13 cellular contexts compared by ENCODE assay signal in genomic region chr14:81473456-81474155, GRCh38.
DNase-seq lines count a peak whose midpoint lies in the region; ATAC-seq, FAIRE-seq and TF ChIP-seq lines count a peak whose summit lies in the region.
"Had no signal": no experiment of that assay in that cellular context is flagged by ENCODE, and none has a peak within 500 bp of the region (broad histone marks: within the 10 kb centered on the region; RNA-seq: fewer than 3 reads in every experiment).

No MANE protein-coding gene starts in this region.

- H3K4me3 Mint-ChIP-seq in activated naive CD8-positive, alpha-beta T cell treated with anti-CD3 and anti-CD28 coated beads, Interleukin-2, amount 10 ng/mL, durations not matched to agents 7 days and 5 days = peak overlapping the region; percentile 79
- H3K4me3 Mint-ChIP-seq: neural crest cell had no signal

- H3K4me1 Mint-ChIP-seq in activated naive CD8-positive, alpha-beta T cell treated with anti-CD3 and anti-CD28 coated beads, Interleukin-2, amount 10 ng/mL, durations not matched to agents 7 days and 5 days = peaks cover 55% of the 10 kb centered on the region
- H3K4me1 Mint-ChIP-seq: neural crest cell had no signal

- FAIRE-seq in H54 (lab: Jason Lieb, UNC) = no peak
- FAIRE-seq: TTC549 had no signal

- H3K36me3 Mint-ChIP-seq in activated naive CD8-positive, alpha-beta T cell treated with anti-CD3 and anti-CD28 coated beads, Interleukin-2, amount 10 ng/mL, durations not matched to agents 7 days and 5 days = peaks cover 33% of the 10 kb centered on the region

- POLR2A ChIA-PET in activated naive CD8-positive, alpha-beta T cell treated with anti-CD3 and anti-CD28 coated beads, Interleukin-2, amount 10 ng/mL, durations not matched to agents 7 days and 5 days (lab: Charles Lee) = interaction anchor here (1.5 kb wide), 1 partner anchor 9 kb away, joined by 5 read pairs; no protein-coding TSS in a partner anchor

- no peaks in the 10 kb centered on the region for H3K27me3 Mint-ChIP-seq in activated naive CD8-positive, alpha-beta T cell treated with anti-CD3 and anti-CD28 coated beads, Interleukin-2, amount 10 ng/mL, durations not matched to agents 7 days and 5 days

- DNase-seq in activated naive CD8-positive, alpha-beta T cell treated with anti-CD3 and anti-CD28 coated beads, Interleukin-2, amount 10 ng/mL, durations not matched to agents 7 days and 5 days = no peak
- no peak for DNase-seq in stimulated activated CD4-positive, alpha-beta T cell treated with anti-CD3 and anti-CD28 coated beads, Interleukin-15, amount 100 ng/mL, for 24 hours
- DNase-seq in NCI-H1436 (lab: John Stamatoyannopoulos, UW) (no peak), NCI-H526 treated with DMSO at 0.1 percent for 48 hours (lab: John Stamatoyannopoulos, UW) (no peak), H54 (ENCODE audit: insufficient read length, low spot score) (no peak)
- DNase-seq: DMS153, heart left ventricle, NCI-H446 treated with DMSO at 0.1 percent for 48 hours had no signal

- TF ChIP-seq POLR2A in H54 (IDR thresholded peaks at IDR 0.05; ENCODE audit: low read depth, low read length) = no peak

- ATAC-seq in GM18508 (IDR thresholded peaks at IDR 0.05; ENCODE audit: insufficient read depth, unreplicated experiment) = peak; percentile 31
- ATAC-seq in GM21381 (IDR thresholded peaks at IDR 0.05; ENCODE audit: unreplicated experiment) = peak; percentile 29
- peak; percentile 33 for ATAC-seq in HG03108 (IDR thresholded peaks at IDR 0.05; ENCODE audit: unreplicated experiment)
- peak; percentile 12 for ATAC-seq in activated naive CD8-positive, alpha-beta T cell treated with anti-CD3 and anti-CD28 coated beads, Interleukin-2, amount 10 ng/mL, durations not matched to agents 7 days and 5 days (ENCODE audit: low read depth)
- ATAC-seq: heart left ventricle had no signal

- H3K9me3 Mint-ChIP-seq in activated naive CD8-positive, alpha-beta T cell treated with anti-CD3 and anti-CD28 coated beads, Interleukin-2, amount 10 ng/mL, durations not matched to agents 7 days and 5 days = no peaks in the 10 kb centered on the region
- H3K9me3 Mint-ChIP-seq: neural crest cell had no signal

- peak overlapping the region; percentile 95 for H3K27ac Mint-ChIP-seq in activated naive CD8-positive, alpha-beta T cell treated with anti-CD3 and anti-CD28 coated beads, Interleukin-2, amount 10 ng/mL, durations not matched to agents 7 days and 5 days
